19 cellular contexts compared by ENCODE assay signal in genomic region chr21:35006771-35007170, GRCh38. TPM values are rescaled to one million over a fixed set of nuclear protein-coding genes. Genes with fewer than 3 reads are reported as not detected.
"Had no signal": no experiment of that assay in that cellular context is flagged by ENCODE, and none has a peak within 500 bp of the region (broad histone marks: within the 10 kb centered on the region; RNA-seq: fewer than 3 reads in every experiment).

No MANE protein-coding gene starts in this region.

- H3K27me3 ChIP-seq: ascending aorta, right lobe of liver had no signal

- ATAC-seq: heart right ventricle, right lobe of liver had no signal

- H3K36me3 ChIP-seq: ascending aorta, cardiac muscle cell, heart right ventricle, left ventricle myocardium inferior, right lobe of liver, thoracic aorta had no signal

- FAIRE-seq: colon, frontal cortex, kidney, urothelium cell line had no signal

- H3K4me3 Mint-ChIP-seq: memory B cell, nephron progenitor cell had no signal

- DNase-seq: activated CD4-positive, CD25-positive, alpha-beta regulatory T cell treated with anti-CD3 and anti-CD28 coated beads, Interleukin-2, amount 50 U/mL, for 72 hours; activated effector memory CD4-positive, alpha-beta T cell treated with anti-CD3 and anti-CD28 coated beads, Interleukin-2, amount 50 U/mL, for 16 hours; activated T-cell treated with anti-CD3 and anti-CD28 coated beads for 4 hours; heart right ventricle; kidney; left ventricle myocardium inferior; nephron progenitor cell; psoas muscle; right lobe of liver; stimulated activated CD4-positive, alpha-beta T cell treated with anti-CD3 and anti-CD28 coated beads, Interleukin-1b, Interleukin-23, amount 100 ng/mL, for 48 hours; stimulated activated naive CD4-positive, alpha-beta T cell treated with Interleukin-2 at 50 U/mL for 16 hours; T-helper 9 cell had no signal

- H3K9me3 Mint-ChIP-seq: memory B cell, nephron progenitor cell had no signal

- H3K27ac ChIP-seq: ascending aorta, cardiac muscle cell, left ventricle myocardium inferior, psoas muscle, right lobe of liver, thoracic aorta had no signal

- H3K4me1 ChIP-seq: ascending aorta, left ventricle myocardium inferior, psoas muscle, right lobe of liver had no signal

- H3K9me3 ChIP-seq: ascending aorta, heart right ventricle, left ventricle myocardium inferior, psoas muscle, right lobe of liver, thoracic aorta had no signal

- H3K27me3 Mint-ChIP-seq: memory B cell had no signal

- H3K4me3 ChIP-seq: ascending aorta, cardiac muscle cell, heart right ventricle, left ventricle myocardium inferior, psoas muscle, right lobe of liver, thoracic aorta had no signal

- H3K27ac Mint-ChIP-seq: memory B cell, nephron progenitor cell had no signal

RNA-seq across cellular contexts. Expression of gene RUNX1, which starts 42.3 kb away (rescaled TPM):
- polyA plus RNA-seq: cardiac muscle cell had no signal
